6 cellular contexts compared by ENCODE assay signal in genomic region chr17:81223758-81224122, GRCh38. TPM values are rescaled to one million over a fixed set of nuclear protein-coding genes. Genes with fewer than 3 reads are reported as not detected.
DNase-seq lines count a peak whose midpoint lies in the region; ATAC-seq and TF ChIP-seq lines count a peak whose summit lies in the region.

No MANE protein-coding gene starts in this region.

- H3K4me3 ChIP-seq in NT2/D1 (ENCODE audit: insufficient read length, low read depth): peak overlapping the region; percentile 61

- BruUV-seq in Calu3 (replicated peaks; lab: Mats Ljungman, UMichigan): no TSS peak

- no peaks in the 10 kb centered on the region for H3K9me3 Mint-ChIP-seq in Calu3 (ENCODE audit: low read depth, unreplicated experiment)

- H3K4me3 Mint-ChIP-seq in Calu3 (ENCODE audit: low read depth, unreplicated experiment): peak overlapping the region; percentile 71

- peaks cover 12% of the 10 kb centered on the region for H3K4me1 ChIP-seq in NT2/D1 (ENCODE audit: insufficient read depth, insufficient read length)

- peaks cover 24% of the 10 kb centered on the region for H3K36me3 Mint-ChIP-seq in Calu3 (ENCODE audit: insufficient read depth, unreplicated experiment)

- peaks cover 15% of the 10 kb centered on the region for H3K4me1 Mint-ChIP-seq in Calu3 (ENCODE audit: low read depth, unreplicated experiment)

- H3K9me3 ChIP-seq in NT2/D1 (ENCODE audit: insufficient read depth, low read length): peaks cover 7% of the 10 kb centered on the region

- CTCF ChIA-PET in Calu3 (lab: Charles Lee): no interaction called here

- ATAC-seq in HG03025 (IDR thresholded peaks at IDR 0.05; ENCODE audit: low FRiP score, unreplicated experiment): no peak

- H3K27ac Mint-ChIP-seq in Calu3 (ENCODE audit: unreplicated experiment): peak overlapping the region; percentile 91

- TF ChIP-seq CTCF in Calu3 (IDR thresholded peaks at IDR 0.05; ENCODE audit: unreplicated experiment): no peak

- H3K27me3 ChIP-seq in NT2/D1 (ENCODE audit: insufficient read depth, insufficient read length): no peaks in the 10 kb centered on the region

- peaks cover 17% of the 10 kb centered on the region for H3K36me3 ChIP-seq in NT2/D1 (ENCODE audit: insufficient read depth, insufficient read length, low read length)

- H3K9ac ChIP-seq in NT2/D1 (ENCODE audit: insufficient read length, low read depth): peak overlapping the region; percentile 91

- intact Hi-C loops in Calu3 (cut with micrococcal nuclease; ENCODE audit: unreplicated experiment): no loop called here

- DNase-seq in Calu3 (no peak), NT2/D1 (ENCODE audit: low read depth, low spot score) (no peak), left kidney (ENCODE audit: low read depth, low spot score) (peak; percentile 61)
- DNase-seq in effector CD4-positive, alpha-beta T cell: no peak
- no peak for DNase-seq in activated effector memory CD4-positive, alpha-beta T cell treated with Interleukin-2 at 50 U/mL for 16 hours

- no peaks in the 10 kb centered on the region for H3K27me3 Mint-ChIP-seq in Calu3 (ENCODE audit: unreplicated experiment)

RNA-seq across cellular contexts. Expression of gene CEP131, which starts 1.0 kb away (rescaled TPM):
- 25.2 and 28.2 TPM in 2 replicates for total RNA-seq in Calu3 (2022)

RNA-seq across cellular contexts. Expression of gene TEPSIN, which starts 15.1 kb away (rescaled TPM):
- 37.0 and 38.6 TPM in 2 replicates for total RNA-seq in Calu3 (2022)

RNA-seq across cellular contexts. Expression of gene NDUFAF8, which starts 15.4 kb away (rescaled TPM):
- 53.3 and 54.1 TPM in 2 replicates for total RNA-seq in Calu3 (2022)

RNA-seq across cellular contexts. Expression of gene AATK, which starts 57.7 kb away (rescaled TPM):
- total RNA-seq in Calu3 (2022): 0.71 TPM in 1 of 2 replicates, not detected in the other

RNA-seq across cellular contexts. Expression of gene PVALEF, which starts 58.4 kb away (rescaled TPM):
- total RNA-seq in Calu3 (2022): not detected in 2 replicates
